Comparison of ENCODE assay signal across 27 cellular contexts in the genomic region with DNA sequence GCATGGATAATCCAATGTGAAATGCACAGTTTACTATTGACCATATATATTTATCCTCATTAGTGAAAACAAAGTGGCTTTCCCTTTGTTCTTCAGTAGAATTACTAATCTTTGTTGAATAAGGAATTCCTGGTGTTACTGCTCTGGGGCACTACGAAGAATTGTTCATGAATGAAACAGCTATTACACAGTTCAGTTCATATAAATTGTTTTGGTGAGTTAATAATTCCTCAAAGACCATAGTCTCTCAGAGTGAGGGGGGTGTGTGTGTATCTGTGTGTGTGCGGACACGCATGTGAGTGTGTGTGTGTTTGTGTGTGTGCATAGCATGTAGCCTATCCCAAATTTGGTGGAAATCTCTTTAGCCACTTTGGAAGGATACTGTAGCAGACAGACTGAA.
"Had no signal": no experiment of that assay in that cellular context is flagged by ENCODE, and none has a peak within 500 bp of the region (broad histone marks: within the 10 kb centered on the region; RNA-seq: fewer than 3 reads in every experiment).

No MANE protein-coding gene starts in this region.

- H3K4me2 ChIP-seq: smooth muscle cell had no signal

- H3K27ac ChIP-seq: left lung, pancreas, prostate gland, right lobe of liver, stomach, testis, thyroid gland, transverse colon, upper lobe of right lung had no signal

- H3K9me3 ChIP-seq: left lung, mucosa of descending colon, pancreas, prostate gland, right lobe of liver, stomach, testis, thyroid gland, transverse colon, upper lobe of right lung had no signal

- FAIRE-seq: keratinocyte, pancreas, urothelium cell line had no signal

- H3K36me3 ChIP-seq: left lung, pancreas, prostate gland, right lobe of liver, stomach, thyroid gland, transverse colon, upper lobe of right lung had no signal

- H3K27me3 ChIP-seq: left lung, pancreas, right lobe of liver, stomach, testis, thyroid gland, transverse colon, upper lobe of right lung had no signal

- H3K4me1 ChIP-seq: left lung, pancreas, prostate gland, right lobe of liver, stomach, testis, thyroid gland, transverse colon, upper lobe of right lung had no signal

- H3K4me3 ChIP-seq: left lung, lung, mucosa of descending colon, pancreas, prostate gland, right lobe of liver, smooth muscle cell, stomach, testis, thyroid gland, transverse colon, upper lobe of right lung had no signal

- DNase-seq: head of caudate nucleus; hippocampal formation; kidney glomerular epithelial cell; left cardiac atrium; left lung; midbrain; mucosa of descending colon; naive thymus-derived CD4-positive, alpha-beta T cell; nucleus accumbens; pancreas; posterior cingulate gyrus; right lobe of liver; stimulated activated CD4-positive, alpha-beta T cell treated with anti-CD3 and anti-CD28 coated beads, Interleukin-15, amount 100 ng/mL, for 24 hours; stimulated activated CD4-positive, alpha-beta T cell treated with anti-CD3 and anti-CD28 coated beads, Interleukin-2, amount 100 ng/mL, for 24 hours; stimulated activated CD4-positive, alpha-beta T cell treated with anti-CD3 and anti-CD28 coated beads, Interleukin-4, amount 100 ng/mL, for 1 hour; stimulated activated naive B cell treated with anti-CD40 and anti-IgM and Interleukin-4, amounts not matched to agents 10 μg/mL and 1 μg/mL and 100 μg/mL, for 72 hours; stimulated activated naive CD8-positive, alpha-beta T cell treated with anti-CD3 and anti-CD28 coated beads, Interleukin-15, Interleukin-2, amounts not matched to agents 100 U/mL and 50 U/mL, for 24 hours; stomach; testis; thyroid gland; transverse colon; upper lobe of right lung had no signal
